In the genomic region with DNA sequence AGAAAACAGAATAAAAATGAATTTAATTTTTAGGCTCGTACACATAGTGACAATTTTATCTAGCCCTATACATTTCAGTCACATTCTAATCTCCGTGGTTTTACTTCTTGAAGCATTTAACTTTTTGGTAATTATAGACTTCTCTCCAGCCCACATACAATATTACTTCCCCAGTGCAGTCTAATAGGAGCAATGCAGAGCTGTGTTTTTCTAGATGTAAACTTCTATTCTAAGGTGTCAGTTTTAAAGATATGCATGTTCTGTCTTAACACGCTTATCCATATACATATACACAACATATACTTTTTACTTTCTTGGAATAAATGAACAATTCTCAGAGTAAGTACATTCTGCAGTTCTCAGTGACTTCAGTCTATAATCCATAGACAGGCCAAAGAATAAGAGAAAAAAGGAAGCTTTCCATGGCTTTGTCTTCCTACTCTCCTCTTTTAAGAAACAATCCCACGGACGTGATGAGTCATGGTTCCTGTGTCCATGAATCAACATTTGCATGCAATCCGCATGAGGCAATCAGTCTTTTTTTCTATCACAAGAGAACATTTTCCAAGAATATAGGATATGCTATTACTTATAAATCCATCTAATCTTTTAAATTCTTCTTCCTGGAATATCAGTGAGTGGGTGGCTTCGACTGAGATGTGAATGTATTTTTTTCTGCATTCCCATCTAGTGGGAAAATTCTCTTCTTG, we compare ENCODE assay signal across 10 cellular contexts. TPM values are rescaled to one million over a fixed set of nuclear protein-coding genes. Genes with fewer than 3 reads are reported as not detected.
DNase-seq lines count a peak whose midpoint lies in the region; ATAC-seq, FAIRE-seq and TF ChIP-seq lines count a peak whose summit lies in the region.
"Had no signal": no experiment of that assay in that cellular context is flagged by ENCODE, and none has a peak within 500 bp of the region (broad histone marks: within the 10 kb centered on the region; RNA-seq: fewer than 3 reads in every experiment).

No MANE protein-coding gene starts in this region.

- CTCF ChIA-PET in HepG2 (lab: Yijun Ruan, JAX; ENCODE audit: low intra/inter-chr PET ratio, low total read pairs) = no interaction called here
- CTCF ChIA-PET in naive thymus-derived CD4-positive, alpha-beta T cell (lab: Charles Lee) = interaction anchor here (0.6 kb wide), 1 partner anchor 123 kb away, joined by 3 read pairs; no protein-coding TSS in a partner anchor

- TF ChIP-seq POLR2A in HepG2 (IDR thresholded peaks at IDR 0.05; ENCODE audit: insufficient read depth in 1 of 2, low read depth in 2 of 2, low read length in 2 of 2) = no peak

- H3K4me1 Mint-ChIP-seq in naive thymus-derived CD4-positive, alpha-beta T cell = peaks cover 0 to 2% (median 0%) of the 10 kb centered on the region in 7 donors

- no peak overlapping the region for H2AFZ ChIP-seq in HepG2 (ENCODE audit: low read length)

- FAIRE-seq in HepG2 (lab: Jason Lieb, UNC) = no peak
- FAIRE-seq: colon had no signal

- WGBS in HepG2 (ENCODE audit: low lambda C conversion rate) = 35% methylated on average over 7 of the region's 7 CpGs

- in situ Hi-C loops in brain microvascular endothelial cell (cut with HindIII; ENCODE audit: low pct_ligation_motif_present, low sequenced_read_pairs) (no loop called here), HepG2 (cut with HindIII; ENCODE audit: extremely low pct_ligation_motif_present, low pct_unique_long_range_greater_than_20kb) (loop anchor here (10.0 kb wide), 1 partner anchor 1254 kb away; no protein-coding TSS in a partner anchor), GM13977 (cut with MboI; ENCODE audit: low pct_unique_long_range_greater_than_20kb, low sequenced_read_pairs, unreplicated experiment) (no loop called here)

- no peak overlapping the region for H3K4me3 Mint-ChIP-seq in naive thymus-derived CD4-positive, alpha-beta T cell
- H3K4me3 Mint-ChIP-seq: T-helper 2 cell treated with Interferon-gamma antibody and Interleukin-4, amounts not matched to agents 5 μg/mL and 100 μg/mL, for 36 hours had no signal

- H3K4me3 ChIP-seq in HUES6 (ENCODE audit: low read depth, low read length) (no peak overlapping the region), brain microvascular endothelial cell (ENCODE audit: low read depth, low read length) (no peak overlapping the region), HepG2 (replicated peaks in 1 of 3; ENCODE audit: insufficient read depth in 1 of 3, low read depth in 2 of 3, low read length in 3 of 3) (no peak overlapping the region)
- no peak overlapping the region for H3K4me3 ChIP-seq in naive thymus-derived CD4-positive, alpha-beta T cell (ENCODE audit: low read length)

- H3K27me3 ChIP-seq in HUES6 (ENCODE audit: control insufficient read depth, insufficient read depth, low read length) (no peaks in the 10 kb centered on the region), brain microvascular endothelial cell (replicated peaks) (no peaks in the 10 kb centered on the region), HepG2 (ENCODE audit: control insufficient read depth in 1 of 2, insufficient read depth in 2 of 2, low read length in 2 of 2) (no peaks in the 10 kb centered on the region)
- no peaks in the 10 kb centered on the region for H3K27me3 ChIP-seq in naive thymus-derived CD4-positive, alpha-beta T cell (ENCODE audit: control insufficient read depth in 2 of 2, insufficient read depth in 2 of 2, low read length in 2 of 2)

- H3K4me1 ChIP-seq in HUES6 (ENCODE audit: control insufficient read depth, insufficient read depth, low read length) (peaks cover 4% of the 10 kb centered on the region; the same call in 1 of the 2 replicates), HepG2 (ENCODE audit: insufficient read depth, low read length) (0 out of 2 replicates have a peak, but pooled peaks cover 4% of the 10 kb centered on the region)
- no peaks in the 10 kb centered on the region for H3K4me1 ChIP-seq in naive thymus-derived CD4-positive, alpha-beta T cell (ENCODE audit: control insufficient read depth in 2 of 2, insufficient read depth in 2 of 2, low read length in 2 of 2)

- intact Hi-C loops in HepG2 (cut with micrococcal nuclease; ENCODE audit: unreplicated experiment) = loop anchor here (10.0 kb wide), 2 partner anchors 564 to 644 kb away; partner anchors contain the start of gene DOK6
- intact Hi-C loops in naive thymus-derived CD4-positive, alpha-beta T cell (cut with micrococcal nuclease) = no loop called here

- no peak overlapping the region for H3K4me2 ChIP-seq in HepG2 (ENCODE audit: low read depth, low read length)

- H3K79me2 ChIP-seq in HepG2 (ENCODE audit: insufficient read depth, low read length) = no peaks in the 10 kb centered on the region

- peak overlapping the region; percentile 55; the same call in 1 of the 2 replicates for H3K27ac ChIP-seq in HUES6 (ENCODE audit: low read depth, low read length)
- peak overlapping the region; percentile 95 for H3K27ac ChIP-seq in brain microvascular endothelial cell
- H3K27ac ChIP-seq in HepG2 (ENCODE audit: extremely low read length, insufficient read depth, low read length) = no peak overlapping the region
- no peak overlapping the region for H3K27ac ChIP-seq in naive thymus-derived CD4-positive, alpha-beta T cell (ENCODE audit: low read depth, low read length)

- TF ChIP-seq EP300 in HepG2 (IDR thresholded peaks at IDR 0.05; ENCODE audit: low read depth in 2 of 2, low read length in 2 of 2) (no peak), HepG2 (CRISPR knock-in tag; IDR thresholded peaks at IDR 0.05; ENCODE audit: borderline replicate concordance) (no peak)

- H3K9me3 Mint-ChIP-seq in naive thymus-derived CD4-positive, alpha-beta T cell = no peaks in the 10 kb centered on the region
- H3K9me3 Mint-ChIP-seq: T-helper 2 cell treated with Interferon-gamma antibody and Interleukin-4, amounts not matched to agents 5 μg/mL and 100 μg/mL, for 36 hours had no signal

- H3K36me3 ChIP-seq in HUES6 (ENCODE audit: control insufficient read depth, insufficient read depth, low read length) = no peaks in the 10 kb centered on the region
- H3K36me3 ChIP-seq in brain microvascular endothelial cell (replicated peaks) = no peaks in the 10 kb centered on the region
- no peaks in the 10 kb centered on the region for H3K36me3 ChIP-seq in HepG2 (replicated peaks in 1 of 2; ENCODE audit: control insufficient read depth in 1 of 2, insufficient read depth in 2 of 2, low read length in 2 of 2)
- H3K36me3 ChIP-seq in naive thymus-derived CD4-positive, alpha-beta T cell (ENCODE audit: control insufficient read depth in 2 of 3, insufficient read depth in 3 of 3, low read length in 3 of 3) = no peaks in the 10 kb centered on the region

- no peak overlapping the region for H3K27ac Mint-ChIP-seq in naive thymus-derived CD4-positive, alpha-beta T cell
- H3K27ac Mint-ChIP-seq: T-helper 2 cell treated with Interferon-gamma antibody and Interleukin-4, amounts not matched to agents 5 μg/mL and 100 μg/mL, for 36 hours had no signal

- no peaks in the 10 kb centered on the region for H4K20me1 ChIP-seq in HepG2 (ENCODE audit: insufficient read depth, low read length)

- no TSS peak for BruUV-seq in HepG2 (replicated peaks; lab: Mats Ljungman, UMichigan)

- no peak for ATAC-seq in HepG2
- no peak for ATAC-seq in HG03520 (IDR thresholded peaks at IDR 0.05; ENCODE audit: unreplicated experiment)
- ATAC-seq in naive thymus-derived CD4-positive, alpha-beta T cell = no peak

- POLR2A ChIA-PET in HepG2 (lab: Yijun Ruan, JAX) = no interaction called here
- POLR2A ChIA-PET in naive thymus-derived CD4-positive, alpha-beta T cell (lab: Charles Lee) = no interaction called here

- no peaks in the 10 kb centered on the region for H3K27me3 Mint-ChIP-seq in naive thymus-derived CD4-positive, alpha-beta T cell

- no peak for TF ChIP-seq RAD21 in HepG2 (CRISPR knock-in tag; IDR thresholded peaks at IDR 0.05)

- peak; percentile 41 for DNase-seq in AG08396 (ENCODE audit: low spot score)
- DNase-seq in brain microvascular endothelial cell = peak; percentile 94
- DNase-seq in HepG2 (ENCODE audit: low spot score) = peak; percentile 41
- DNase-seq in GM13977 (ENCODE audit: low spot score) = no peak
- no peak for DNase-seq in naive thymus-derived CD4-positive, alpha-beta T cell
- no peak for DNase-seq in NCI-H1092 treated with DMSO at 0.1 percent for 48 hours (lab: John Stamatoyannopoulos, UW)

- no peak for TF ChIP-seq CTCF in brain microvascular endothelial cell (IDR thresholded peaks at IDR 0.05; ENCODE audit: low read depth, low read length, missing control alignments)
- no peak for TF ChIP-seq CTCF in HepG2 (CRISPR knock-in tag; IDR thresholded peaks at IDR 0.05)
- TF ChIP-seq CTCF in GM13977 (IDR thresholded peaks at IDR 0.05; ENCODE audit: extremely low read depth, insufficient read depth, missing control alignments) = no peak

- H3K9me3 ChIP-seq in HUES6 (ENCODE audit: control insufficient read depth, insufficient read depth, low read depth, low read length) (no peaks in the 10 kb centered on the region), HepG2 (ENCODE audit: low read length) (no peaks in the 10 kb centered on the region)
- no peaks in the 10 kb centered on the region for H3K9me3 ChIP-seq in naive thymus-derived CD4-positive, alpha-beta T cell (ENCODE audit: control insufficient read depth in 2 of 3, low read length in 3 of 3)

- no peaks in the 10 kb centered on the region for H3K36me3 Mint-ChIP-seq in naive thymus-derived CD4-positive, alpha-beta T cell

- H3K9ac ChIP-seq in HUES6 (ENCODE audit: low read length) (no peak overlapping the region), HepG2 (ENCODE audit: insufficient read depth, low read depth, low read length) (no peak overlapping the region)

RNA-seq across cellular contexts. Expression of gene CCDC102B, which starts 42.8 kb away (rescaled TPM):
- total RNA-seq in HepG2 (2016; rRNA removed; fragmentation: Illumina TruSeq; extraction: Trizol) = 3.7 and 4.4 TPM in 2 replicates
- total RNA-seq in HepG2 (2016; cell fraction: cytosol; rRNA removed; fragmentation: Illumina TruSeq; extraction: Trizol; ENCODE audit: low read depth) = 2.3 and 2.6 TPM in 2 replicates
- 3.8 and 5.9 TPM in 2 replicates for total RNA-seq in HepG2 (2016; cell fraction: insoluble cytoplasmic fraction; rRNA removed; fragmentation: Illumina TruSeq; extraction: Trizol)
- total RNA-seq in HepG2 (2016; cell fraction: membrane; rRNA removed; fragmentation: Illumina TruSeq; extraction: Trizol) = 4.5 TPM in 2 replicates
- 6.1 and 6.7 TPM in 2 replicates for total RNA-seq in HepG2 (2016; cell fraction: nucleus; rRNA removed; fragmentation: Illumina TruSeq; extraction: Trizol)
- polyA plus RNA-seq in HepG2 (2011; rRNA removed) = 2.3 TPM in 2 replicates
- 1.8 and 2.1 TPM in 2 replicates for polyA plus RNA-seq in HepG2 (2011; cell fraction: cytosol; rRNA removed)
- 2.3 and 3.0 TPM in 2 replicates for polyA plus RNA-seq in HepG2 (2011; cell fraction: nucleus; rRNA removed)
- polyA plus RNA-seq in HepG2 (2012) = 3.4 and 4.2 TPM in 2 replicates
- 2.0 TPM in 2 replicates for polyA plus RNA-seq in HepG2 (2016; cell fraction: cytosol; fragmentation: Illumina TruSeq; extraction: Trizol; ENCODE audit: low read depth)
- polyA plus RNA-seq in HepG2 (2016; cell fraction: insoluble cytoplasmic fraction; fragmentation: Illumina TruSeq; extraction: Trizol; ENCODE audit: low read depth) = 3.3 and 4.7 TPM in 2 replicates
- 3.4 and 4.8 TPM in 2 replicates for polyA plus RNA-seq in HepG2 (2016; cell fraction: membrane; fragmentation: Illumina TruSeq; extraction: Trizol; ENCODE audit: low read depth)
- polyA plus RNA-seq in HepG2 (2016; cell fraction: nucleus; fragmentation: Illumina TruSeq; extraction: Trizol; ENCODE audit: insufficient read depth, low read depth) = 3.9 and 5.5 TPM in 2 replicates
- polyA minus RNA-seq in HepG2 (2011; rRNA and poly(A)+ RNA removed; ENCODE audit: low replicate concordance) = 1.4 and 2.4 TPM in 2 replicates
- polyA minus RNA-seq in HepG2 (2011; cell fraction: cytosol; rRNA and poly(A)+ RNA removed) = 0.53 and 0.69 TPM in 2 replicates
- polyA minus RNA-seq in HepG2 (2011; cell fraction: nucleus; rRNA and poly(A)+ RNA removed) = 30.6 and 38.0 TPM in 2 replicates
- 10 to 100 TPM in 1 of 5 experiments, 1 to 10 TPM in 4; 2.7 to 10.9 (median 5.8) TPM for total RNA-seq in naive thymus-derived CD4-positive, alpha-beta T cell
- polyA plus RNA-seq in naive thymus-derived CD4-positive, alpha-beta T cell = 1 to 10 TPM; 6.4 to 7.9 TPM

Comparison
In these comparisons a context has a peak if more than half of its experiments do, and no peak if none do; other contexts are left out.
1. DNase-seq: peak in AG08396 (single experiment), brain microvascular endothelial cell (single experiment) and HepG2 (single experiment); none in GM13977 (single experiment), naive thymus-derived CD4-positive, alpha-beta T cell (0 of 9) and NCI-H1092 treated with DMSO at 0.1 percent for 48 hours (single experiment).
2. H3K27ac ChIP-seq: peak in HUES6 (single experiment) and brain microvascular endothelial cell (single experiment); none in HepG2 (single experiment) and naive thymus-derived CD4-positive, alpha-beta T cell (single experiment).